Comparison of ENCODE assay signal across 8 cellular contexts in the genomic region with DNA sequence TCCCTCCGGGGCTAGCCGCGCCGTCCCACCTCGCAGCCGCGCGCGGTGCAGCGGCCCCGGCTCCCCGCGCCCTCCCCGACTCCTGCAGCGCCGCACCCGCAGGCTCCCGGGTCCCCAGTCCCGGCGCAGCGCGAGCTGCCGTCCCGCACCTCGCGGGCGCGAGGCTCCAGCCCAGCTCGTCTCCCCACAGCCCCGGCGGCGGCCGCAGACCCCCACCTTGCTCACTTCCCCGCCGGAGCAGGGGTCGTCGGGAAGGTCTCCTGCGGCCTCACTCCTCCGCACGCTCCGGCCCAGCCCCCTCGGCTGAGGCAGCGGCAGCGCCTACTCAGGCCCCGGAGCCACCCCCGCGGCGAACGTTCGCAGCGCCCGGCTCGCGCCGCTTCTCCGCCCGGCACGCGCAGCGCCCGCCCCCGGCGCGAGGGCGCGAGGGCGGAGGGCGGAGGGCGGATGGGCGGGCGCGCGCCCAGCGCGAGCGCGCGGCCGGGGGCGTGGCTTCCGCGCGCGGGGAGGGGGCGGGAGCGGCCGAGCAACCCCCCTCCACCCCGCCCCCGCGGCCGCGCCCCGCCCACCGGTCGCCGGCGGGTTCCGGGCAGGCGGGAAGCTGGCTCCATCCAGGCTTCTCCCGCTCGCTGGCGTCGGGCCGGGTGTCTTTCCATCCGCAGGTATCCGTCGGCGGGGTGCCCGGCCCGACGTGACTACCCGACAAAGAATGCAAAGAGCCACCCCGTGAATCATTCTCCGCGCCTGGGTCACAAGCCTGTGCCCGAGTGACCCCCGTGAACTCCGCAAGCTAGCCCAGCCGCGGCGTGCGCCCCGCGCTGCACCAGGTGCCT. TPM values are rescaled to one million over a fixed set of nuclear protein-coding genes. Genes with fewer than 3 reads are reported as not detected.
DNase-seq lines count a peak whose midpoint lies in the region; ATAC-seq and TF ChIP-seq lines count a peak whose summit lies in the region.

Gene DTNB, minus strand, starts transcription at position 408 of the 833 bp plus-strand sequence. CDS start 20,917 bp downstream, outside the sequence.

- H3K4me3 ChIP-seq in dorsolateral prefrontal cortex (peak within 1 kb of the TSS; percentile 67 to 97 (median 82)), lower lobe of right lung (peak within 1 kb of the TSS; percentile 78)

- peaks cover 10% of the 10 kb centered on the region for H3K4me1 ChIP-seq in lower lobe of right lung

- no peaks in the 10 kb centered on the region for H3K36me3 ChIP-seq in lower lobe of right lung

- peak; percentile 84 for DNase-seq in AG08395 (ENCODE audit: low spot score)
- DNase-seq in NCI-H510A treated with DMSO at 0.1 percent for 48 hours (lab: John Stamatoyannopoulos, UW), result peak; percentile 56
- DNase-seq in activated CD4-positive, alpha-beta T cell treated with anti-CD3 and anti-CD28 coated beads, Interleukin-2, amount 50 U/mL, for 24 hours (ENCODE audit: low read depth in 1 of 2, low spot score in 1 of 2), result peak; percentile 51 to 55
- peak; percentile 49 to 84 (median 65) for DNase-seq in dorsolateral prefrontal cortex
- peak; percentile 86 for DNase-seq in lower lobe of right lung
- DNase-seq in stimulated activated CD4-positive, alpha-beta T cell treated with anti-CD3 and anti-CD28 coated beads, TNF-alpha, amount 100 ng/mL, for 1 hour (ENCODE audit: low read depth in 3 of 3, low spot score in 1 of 3), result peak; percentile 47 to 73 (median 70)

- ATAC-seq in GM18861 (IDR thresholded peaks at IDR 0.05; ENCODE audit: unreplicated experiment) (peak; percentile 53), HG03095 (IDR thresholded peaks at IDR 0.05; ENCODE audit: unreplicated experiment) (peak; percentile 62), lower lobe of right lung (peak; percentile 91 to 97)

- TF ChIP-seq CTCF in dorsolateral prefrontal cortex (IDR thresholded peaks at IDR 0.05 in 54 of 56, conservative IDR thresholded peaks at IDR 0.05 in 2 of 56; ENCODE audit: low read depth in 1 of 56, partially characterized antibody in 56 of 56) (no peak), lower lobe of right lung (IDR thresholded peaks at IDR 0.05) (no peak)

- H3K9me3 ChIP-seq in lower lobe of right lung, result no peaks in the 10 kb centered on the region

- H3K27ac ChIP-seq in dorsolateral prefrontal cortex, result peak within 1 kb of the TSS; percentile 25 to 96 (median 89)
- peak within 1 kb of the TSS; percentile 85 for H3K27ac ChIP-seq in lower lobe of right lung

- intact Hi-C loops in dorsolateral prefrontal cortex (cut with DNase I) (loop anchor here in 1 of 2 donors (2.0 to 10.0 kb wide), 3 partner anchors 205 to 311 kb away; partner anchors contain the start of genes ASXL2 and KIF3C), lower lobe of right lung (cut with DNase I) (no loop called here)

- H3K27me3 ChIP-seq in dorsolateral prefrontal cortex (no peaks in the 10 kb centered on the region), lower lobe of right lung (ENCODE audit: low read depth) (no peaks in the 10 kb centered on the region)

RNA-seq across cellular contexts. Expression of gene DTNB, which starts in this region (rescaled TPM):
- total RNA-seq in dorsolateral prefrontal cortex (100 to 1,000 TPM in 78 of 120 experiments, 10 to 100 TPM in 42; 74.4 to 162 (median 104) TPM), lower lobe of right lung (32.9 TPM)

Comparison
In these comparisons a context has a peak if more than half of its experiments do, and no peak if none do; other contexts are left out.
1. Peak in every context shown above with its lines: DNase-seq, ATAC-seq, H3K4me3 ChIP-seq and H3K27ac ChIP-seq.